8 cellular contexts compared by ENCODE assay signal in genomic region chr17:75455896-75456416, GRCh38. TPM values are rescaled to one million over a fixed set of nuclear protein-coding genes. Genes with fewer than 3 reads are reported as not detected.
DNase-seq lines count a peak whose midpoint lies in the region; ATAC-seq, FAIRE-seq and TF ChIP-seq lines count a peak whose summit lies in the region.

No MANE protein-coding gene starts in this region.

- TF ChIP-seq EP300 in suprapubic skin (IDR thresholded peaks at IDR 0.05) = no peak

- H3K4me2 ChIP-seq in keratinocyte (ENCODE audit: control insufficient read depth, extremely low read depth, insufficient read depth, low read depth, low read length) = peak overlapping the region; percentile 87

- TF ChIP-seq POLR2A in suprapubic skin (IDR thresholded peaks at IDR 0.05) = no peak

- H3K27ac ChIP-seq in adipose tissue (ENCODE audit: low read depth, low read length) (peak overlapping the region; percentile 40), keratinocyte (ENCODE audit: control insufficient read depth, insufficient read depth, low read length) (peak overlapping the region; percentile 73), suprapubic skin (peak overlapping the region; percentile 78)

- H3K4me3 ChIP-seq in GM12864 (ENCODE audit: low read depth, low read length) (peak overlapping the region; percentile 96), keratinocyte (ENCODE audit: control insufficient read depth in 2 of 3, extremely low read depth in 1 of 3, insufficient read depth in 2 of 3, low read depth in 1 of 3, low read length in 3 of 3) (peak overlapping the region in 2 of 3 experiments; percentile 81 to 95), suprapubic skin (peak overlapping the region; percentile 89)

- H2AFZ ChIP-seq in keratinocyte (ENCODE audit: control insufficient read depth, low read length) = peak overlapping the region; percentile 82

- 3 to 6% (median 4%) methylated on average over 13 of the region's 13 CpGs for WGBS in adipose tissue, 3 donors
- WGBS in suprapubic skin = 3% methylated on average over 13 of the region's 13 CpGs

- FAIRE-seq in keratinocyte (lab: Jason Lieb, UNC) = no peak

- H4K20me1 ChIP-seq in keratinocyte (ENCODE audit: control insufficient read depth, extremely low read depth, insufficient read depth, low read length) = no peaks in the 10 kb centered on the region

- DNase-seq in GM12864 (ENCODE audit: low read depth) (no peak), keratinocyte (ENCODE audit: low read depth, low spot score) (no peak), suprapubic skin (ENCODE audit: low spot score in 2 of 2) (peak in 1 of 2 donors; percentile 70)
- DNase-seq in activated effector memory CD4-positive, alpha-beta T cell treated with anti-CD3 and anti-CD28 coated beads, Interleukin-2, amount 50 U/mL, for 16 hours = no peak
- DNase-seq in stimulated activated naive CD4-positive, alpha-beta T cell treated with Interleukin-2 at 50 U/mL for 16 hours (lab: John Stamatoyannopoulos, UW) = no peak

- ATAC-seq in HG03064 (IDR thresholded peaks at IDR 0.05; ENCODE audit: low read depth, unreplicated experiment) (peak; percentile 12), HG02798 (IDR thresholded peaks at IDR 0.05; ENCODE audit: poor library complexity, unreplicated experiment) (no peak)

- dilution Hi-C loops in keratinocyte (cut with MboI; ENCODE audit: extremely low pct_ligation_motif_present, low sequenced_read_pairs) = no loop called here

- H3K27me3 ChIP-seq in keratinocyte (ENCODE audit: control insufficient read depth, extremely low read depth, insufficient read depth, low read length) (no peaks in the 10 kb centered on the region), suprapubic skin (no peaks in the 10 kb centered on the region)

- no peaks in the 10 kb centered on the region for H3K9me1 ChIP-seq in keratinocyte (ENCODE audit: control insufficient read depth, extremely low read depth, insufficient read depth, low read length)

- peaks cover 26% of the 10 kb centered on the region for H3K4me1 ChIP-seq in keratinocyte (ENCODE audit: control insufficient read depth, extremely low read depth, insufficient read depth, low read length)
- peaks cover 35% of the 10 kb centered on the region for H3K4me1 ChIP-seq in suprapubic skin

- peak overlapping the region; percentile 87 for H3K9ac ChIP-seq in keratinocyte (ENCODE audit: control insufficient read depth, extremely low read depth, insufficient read depth, low read length)

- H3K79me2 ChIP-seq in keratinocyte (ENCODE audit: control insufficient read depth, insufficient read depth, low read length) = peaks cover 1% of the 10 kb centered on the region

- TF ChIP-seq CTCF in GM12864 (IDR thresholded peaks at IDR 0.05; ENCODE audit: low read depth, low read length, missing control alignments) (no peak), keratinocyte (optimal IDR thresholded peaks at IDR 0.05 in 1 of 3, IDR thresholded peaks at IDR 0.05 in 1 of 3, conservative IDR thresholded peaks at IDR 0.05 in 1 of 3; ENCODE audit: extremely low read depth in 1 of 3, insufficient read depth in 2 of 3, low read length in 3 of 3) (no peak), suprapubic skin (IDR thresholded peaks at IDR 0.05) (no peak)

- H3K9me3 ChIP-seq in keratinocyte (ENCODE audit: control insufficient read depth, low read depth, low read length) (no peaks in the 10 kb centered on the region), suprapubic skin (no peaks in the 10 kb centered on the region)

- H3K36me3 ChIP-seq in keratinocyte (ENCODE audit: control insufficient read depth in 2 of 2, extremely low read depth in 1 of 2, insufficient read depth in 2 of 2, low read length in 2 of 2) (no peaks in the 10 kb centered on the region), suprapubic skin (no peaks in the 10 kb centered on the region)

RNA-seq across cellular contexts. Expression of gene TMEM94, which starts 0.5 kb away (rescaled TPM):
- polyA plus RNA-seq in adipose tissue (10 to 100 TPM; 26.3 to 63.5 (median 47.1) TPM), keratinocyte (11.7 to 25.1 TPM (median 13.6 TPM) in 3 replicates)
- polyA plus RNA-seq in keratinocyte (2011; ENCODE audit: low read depth) = 8.9 TPM
- polyA plus RNA-seq in keratinocyte (2011; cell fraction: cytosol; rRNA removed) = 12.1 and 15.4 TPM in 2 replicates
- 74.8 and 113 TPM in 2 replicates for polyA plus RNA-seq in keratinocyte (2011; cell fraction: nucleus; rRNA removed)
- polyA plus RNA-seq in keratinocyte (2012; ENCODE audit: low replicate concordance) = 14.8 and 28.1 TPM in 2 replicates
- polyA minus RNA-seq in keratinocyte = 24.3 to 121 TPM (median 25.3 TPM) in 3 replicates
- polyA minus RNA-seq in keratinocyte (2011; cell fraction: cytosol; rRNA and poly(A)+ RNA removed) = 33.4 TPM
- 35.4 and 36.6 TPM in 2 replicates for polyA minus RNA-seq in keratinocyte (2011; cell fraction: nucleus; rRNA and poly(A)+ RNA removed)
- 100 to 1,000 TPM in 1 of 4 donors, 10 to 100 TPM in 3; 50.0 to 147 (median 81.7) TPM for total RNA-seq in suprapubic skin

RNA-seq across cellular contexts. Expression of gene GRB2, which starts 50.5 kb away (rescaled TPM):
- polyA plus RNA-seq in adipose tissue (10 to 100 TPM; 23.7 to 73.0 (median 58.6) TPM), keratinocyte (56.3 to 64.8 TPM (median 62.0 TPM) in 3 replicates)
- polyA plus RNA-seq in keratinocyte (2011; ENCODE audit: low read depth) = 114 TPM
- polyA plus RNA-seq in keratinocyte (2011; cell fraction: cytosol; rRNA removed) = 56.4 and 84.2 TPM in 2 replicates
- polyA plus RNA-seq in keratinocyte (2011; cell fraction: nucleus; rRNA removed) = 73.0 and 81.0 TPM in 2 replicates
- 43.3 and 53.3 TPM in 2 replicates for polyA plus RNA-seq in keratinocyte (2012; ENCODE audit: low replicate concordance)
- polyA minus RNA-seq in keratinocyte = 23.2 to 59.2 TPM (median 28.0 TPM) in 3 replicates
- 29.4 TPM for polyA minus RNA-seq in keratinocyte (2011; cell fraction: cytosol; rRNA and poly(A)+ RNA removed)
- polyA minus RNA-seq in keratinocyte (2011; cell fraction: nucleus; rRNA and poly(A)+ RNA removed) = 17.6 and 25.2 TPM in 2 replicates
- total RNA-seq in suprapubic skin = 10 to 100 TPM; 44.9 to 62.6 (median 58.7) TPM

RNA-seq across cellular contexts. Expression of gene CASKIN2, which starts 59.4 kb away (rescaled TPM):
- polyA plus RNA-seq in adipose tissue = 10 to 100 TPM in 2 of 3 donors, 1 to 10 TPM in 1; 6.6 to 42.1 (median 39.6) TPM
- 3.7 to 6.1 TPM (median 6.0 TPM) in 3 replicates for polyA plus RNA-seq in keratinocyte
- 2.5 TPM for polyA plus RNA-seq in keratinocyte (2011; ENCODE audit: low read depth)
- 3.3 and 6.2 TPM in 2 replicates for polyA plus RNA-seq in keratinocyte (2011; cell fraction: cytosol; rRNA removed)
- polyA plus RNA-seq in keratinocyte (2011; cell fraction: nucleus; rRNA removed) = 13.5 and 15.8 TPM in 2 replicates
- 4.7 and 8.2 TPM in 2 replicates for polyA plus RNA-seq in keratinocyte (2012; ENCODE audit: low replicate concordance)
- polyA minus RNA-seq in keratinocyte = 6.5 to 17.7 TPM (median 7.3 TPM) in 3 replicates
- 13.4 TPM for polyA minus RNA-seq in keratinocyte (2011; cell fraction: cytosol; rRNA and poly(A)+ RNA removed)
- polyA minus RNA-seq in keratinocyte (2011; cell fraction: nucleus; rRNA and poly(A)+ RNA removed) = 12.1 TPM in 2 replicates
- 10 to 100 TPM; 18.7 to 25.1 (median 22.1) TPM for total RNA-seq in suprapubic skin
